In genomic region chr14:103856105-103856504, GRCh38 we compare ENCODE assay signal across 1 cellular context.
TF ChIP-seq lines count a peak whose summit lies in the region.

No MANE protein-coding gene starts in this region.

TF ChIP-seq in GM23338, 12 proteins besides CTCF, POLR2A, EP300 and RAD21 (continued from another document):
- no peak for TF ChIP-seq EZH2phosphoT487 (IDR thresholded peaks at IDR 0.05; ENCODE audit: unreplicated experiment)
- no peak for TF ChIP-seq ZNF114 (CRISPR knock-in tag; IDR thresholded peaks at IDR 0.05)
- TF ChIP-seq REST (IDR thresholded peaks at IDR 0.05; ENCODE audit: unreplicated experiment) = no peak
- TF ChIP-seq EZH2 (IDR thresholded peaks at IDR 0.05; ENCODE audit: low read depth, unreplicated experiment) = no peak
- no peak for TF ChIP-seq ZNF331 (CRISPR knock-in tag; IDR thresholded peaks at IDR 0.05; ENCODE audit: low read depth)
